In genomic region chr16:79131676-79132075, GRCh38 we compare ENCODE assay signal across 8 cellular contexts.
"Had no signal": no experiment of that assay in that cellular context is flagged by ENCODE, and none has a peak within 500 bp of the region (broad histone marks: within the 10 kb centered on the region; RNA-seq: fewer than 3 reads in every experiment).

No MANE protein-coding gene starts in this region.

- H3K4me3 ChIP-seq: GM12878 had no signal

- ATAC-seq: GM12878 had no signal

- DNase-seq: GDM1, GF-D8 had no signal

- FAIRE-seq: G401.6, GM12878, GM12891, GM12892, GM18507, GM19239 had no signal
